In genomic region chr9:129523953-129524847, GRCh38 we compare ENCODE assay signal across 19 cellular contexts.
DNase-seq lines count a peak whose midpoint lies in the region; ATAC-seq and TF ChIP-seq lines count a peak whose summit lies in the region.
"Had no signal": no experiment of that assay in that cellular context is flagged by ENCODE, and none has a peak within 500 bp of the region (broad histone marks: within the 10 kb centered on the region; RNA-seq: fewer than 3 reads in every experiment).

No MANE protein-coding gene starts in this region.

- TF ChIP-seq CTCF in GM23338 (conservative IDR thresholded peaks at IDR 0.05; ENCODE audit: low read depth in 2 of 2) (no peak), brain (conservative IDR thresholded peaks at IDR 0.05) (no peak), neural progenitor cell (IDR thresholded peaks at IDR 0.05) (no peak), RWPE1 (conservative IDR thresholded peaks at IDR 0.05; ENCODE audit: low read depth) (no peak)

- H4K20me1 ChIP-seq in GM23338 (replicated peaks; ENCODE audit: insufficient read depth) (no peaks in the 10 kb centered on the region), neural progenitor cell (ENCODE audit: low read depth) (no peaks in the 10 kb centered on the region)

- POLR2A ChIA-PET in RWPE1 (lab: Yijun Ruan, JAX; ENCODE audit: low non-redundant PET) = no interaction called here

- H3K79me2 ChIP-seq in GM23338 (replicated peaks; ENCODE audit: insufficient read depth) = no peaks in the 10 kb centered on the region
- no peaks in the 10 kb centered on the region for H3K79me2 ChIP-seq in neural progenitor cell (ENCODE audit: low read depth)

- no peak overlapping the region for H3K4me3 ChIP-seq in GM23338
- no peak overlapping the region for H3K4me3 ChIP-seq in neural progenitor cell

- H3K4me2 ChIP-seq in GM23338 (no peak overlapping the region), neural progenitor cell (no peak overlapping the region)

- H3K27ac ChIP-seq in GM23338 (ENCODE audit: low read depth) (no peak overlapping the region), neural progenitor cell (no peak overlapping the region), RWPE1 (no peak overlapping the region)
- H3K27ac ChIP-seq: C4-2B, HL-60 had no signal

- no peaks in the 10 kb centered on the region; the same call in 1 of the 2 replicates for H3K4me1 ChIP-seq in GM23338 (ENCODE audit: insufficient read depth)
- H3K4me1 ChIP-seq in neural progenitor cell = no peaks in the 10 kb centered on the region
- H3K4me1 ChIP-seq: Caco-2 had no signal

- peak; percentile 37 for DNase-seq in AG20443 (ENCODE audit: low spot score)
- no peak for DNase-seq in GM23338 (ENCODE audit: low spot score)
- DNase-seq in neural progenitor cell (ENCODE audit: low spot score) = no peak
- no peak for DNase-seq in RWPE1 (ENCODE audit: low spot score)
- no peak for DNase-seq in NCI-H1694 (lab: John Stamatoyannopoulos, UW)
- no peak for DNase-seq in HCEC 1CT
- no peak for DNase-seq in NCI-H345 treated with DMSO at 0.1 percent for 48 hours (lab: John Stamatoyannopoulos, UW; ENCODE audit: unreplicated experiment)
- DNase-seq: Caco-2, DMS153, EL, MV-4-11, NCI-H1417, NCI-H1930, NCI-H2171, NCI-H748 treated with DMSO at 0.1 percent for 48 hours, OCI-M1 had no signal

- peaks cover 3% of the 10 kb centered on the region; the same call in 2 of the 3 replicates for H3K36me3 Mint-ChIP-seq in GM23338 (ENCODE audit: low read depth)
- H3K36me3 Mint-ChIP-seq in brain = peaks cover 12% of the 10 kb centered on the region
- H3K36me3 Mint-ChIP-seq in neural progenitor cell = peaks cover 1% of the 10 kb centered on the region

- no peaks in the 10 kb centered on the region for H3K9me3 ChIP-seq in neural progenitor cell (ENCODE audit: low read depth)
- H3K9me3 ChIP-seq: Caco-2 had no signal

- H3K27me3 ChIP-seq in GM23338 (ENCODE audit: insufficient read depth) (no peaks in the 10 kb centered on the region), neural progenitor cell (no peaks in the 10 kb centered on the region)

- H3K27ac Mint-ChIP-seq in GM23338 (no peak overlapping the region), brain (peak overlapping the region in 4 of 5 experiments; percentile 28 to 85 (median 71)), neural progenitor cell (peak overlapping the region; percentile 74)

- H3K27me3 Mint-ChIP-seq in GM23338 (ENCODE audit: insufficient read depth, low read depth, poor library complexity) (peaks cover 18% of the 10 kb centered on the region), brain (peaks cover 7% of the 10 kb centered on the region), neural progenitor cell (ENCODE audit: insufficient read depth, low read depth) (peaks cover 5% of the 10 kb centered on the region)

- H3K9ac ChIP-seq in neural progenitor cell = no peak overlapping the region

- H3K4me1 Mint-ChIP-seq in GM23338 (peaks cover 23% of the 10 kb centered on the region), brain (peaks cover 32% of the 10 kb centered on the region), neural progenitor cell (peaks cover 21% of the 10 kb centered on the region)

- CTCF ChIA-PET in RWPE1 (lab: Yijun Ruan, JAX) = interaction anchor here (0.7 kb wide), 1 partner anchor 90 kb away, joined by 3 read pairs; no protein-coding TSS in a partner anchor

- no peaks in the 10 kb centered on the region for H3K36me3 ChIP-seq in GM23338 (ENCODE audit: insufficient read depth)
- no peaks in the 10 kb centered on the region for H3K36me3 ChIP-seq in neural progenitor cell

- peaks cover 17% of the 10 kb centered on the region for H3K9me3 Mint-ChIP-seq in GM23338
- peaks cover 19 to 38% (median 22%) of the 10 kb centered on the region in 5 experiments for H3K9me3 Mint-ChIP-seq in brain
- peaks cover 18% of the 10 kb centered on the region for H3K9me3 Mint-ChIP-seq in neural progenitor cell

- H3F3A ChIP-seq in GM23338 (replicated peaks; ENCODE audit: low read depth) (no peaks in the 10 kb centered on the region), neural progenitor cell (ENCODE audit: low read depth) (no peaks in the 10 kb centered on the region)

- peak; percentile 50 for ATAC-seq in GM23338

- H3K9me2 ChIP-seq in GM23338 (ENCODE audit: insufficient read depth) = no peaks in the 10 kb centered on the region

- H2AFZ ChIP-seq in GM23338 (peak overlapping the region; percentile 59; the same call in 1 of the 2 replicates), neural progenitor cell (replicated peaks) (no peak overlapping the region)

- H3K4me3 Mint-ChIP-seq in GM23338 (no peak overlapping the region; the same call in 2 of the 3 replicates), brain (peak overlapping the region in 1 of 5 experiments; percentile 20), neural progenitor cell (no peak overlapping the region)

TF ChIP-seq in GM23338, 12 proteins besides CTCF, POLR2A, EP300 and RAD21 (continues in another document):
- TF ChIP-seq ZNF462 (CRISPR knock-in tag; IDR thresholded peaks at IDR 0.05) (no peak), JUNB (IDR thresholded peaks at IDR 0.05; ENCODE audit: unreplicated experiment) (no peak), CREB1 (CRISPR knock-in tag; IDR thresholded peaks at IDR 0.05; ENCODE audit: low read depth) (no peak), EZH2 (IDR thresholded peaks at IDR 0.05; ENCODE audit: low read depth, unreplicated experiment) (no peak), EZH2phosphoT487 (IDR thresholded peaks at IDR 0.05; ENCODE audit: unreplicated experiment) (no peak)
